In the genomic region with DNA sequence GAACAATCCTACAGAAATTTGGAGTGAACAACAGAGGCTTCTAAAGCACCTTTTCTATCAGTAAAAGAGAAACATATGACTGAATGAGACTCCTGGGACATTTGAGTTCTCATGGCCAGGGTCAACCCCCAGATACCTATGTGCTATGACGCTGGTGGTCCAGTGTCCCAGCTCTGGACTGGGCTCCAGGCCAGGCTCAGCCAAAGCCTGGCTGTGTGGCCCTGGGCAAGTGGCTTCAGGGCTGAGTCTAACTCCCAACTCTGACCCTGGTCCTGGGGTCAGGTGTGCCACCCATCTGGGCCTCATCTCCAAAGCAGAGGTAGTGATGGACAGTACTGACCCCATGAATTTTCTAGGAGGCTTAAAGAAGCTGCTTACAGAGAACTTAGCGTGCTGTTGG, we compare ENCODE assay signal across 28 cellular contexts.
"Had no signal": no experiment of that assay in that cellular context is flagged by ENCODE, and none has a peak within 500 bp of the region (broad histone marks: within the 10 kb centered on the region; RNA-seq: fewer than 3 reads in every experiment).

No MANE protein-coding gene starts in this region.

- H3K4me1 ChIP-seq: colonic mucosa, esophagus muscularis mucosa, esophagus squamous epithelium, foreskin keratinocyte, gastrocnemius medialis, gastroesophageal sphincter, heart left ventricle, heart right ventricle had no signal

- H3K4me3 Mint-ChIP-seq: dendritic cell treated with granulocyte-macrophage colony-stimulating factor and Interleukin-4, amounts not matched to agents 40 ng/mL and 50 ng/mL, for 4 days; effector memory CD8-positive, alpha-beta T cell; endodermal cell had no signal

- H3K27ac Mint-ChIP-seq: dendritic cell treated with granulocyte-macrophage colony-stimulating factor and Interleukin-4, amounts not matched to agents 40 ng/mL and 50 ng/mL, for 4 days; effector memory CD8-positive, alpha-beta T cell; endodermal cell had no signal

- H3K27me3 Mint-ChIP-seq: dendritic cell treated with granulocyte-macrophage colony-stimulating factor and Interleukin-4, amounts not matched to agents 40 ng/mL and 50 ng/mL, for 4 days had no signal

- H3K27me3 ChIP-seq: colonic mucosa had no signal

- H3K36me3 ChIP-seq: colonic mucosa, esophagus muscularis mucosa, esophagus squamous epithelium, gastrocnemius medialis, gastroesophageal sphincter, heart left ventricle, heart right ventricle had no signal

- FAIRE-seq: colon, endometrium, endothelial cell of umbilical vein, frontal cortex had no signal

- DNase-seq: colonic mucosa; cortex of kidney; dermis blood vessel endothelial cell; dorsolateral prefrontal cortex; effector CD4-positive, alpha-beta T cell; effector CD8-positive, alpha-beta T cell; effector memory CD4-positive, alpha-beta T cell; effector memory CD8-positive, alpha-beta T cell; endodermal cell; erythroblast; esophagus squamous epithelium; foreskin fibroblast; foreskin keratinocyte; foreskin melanocyte; gastrocnemius medialis; glutamatergic neuron; head of caudate nucleus; heart left ventricle; heart right ventricle had no signal

- H3K27ac ChIP-seq: colonic mucosa, coronary artery, dorsolateral prefrontal cortex, epithelial cell of prostate, esophagus muscularis mucosa, esophagus squamous epithelium, foreskin keratinocyte, gastrocnemius medialis, gastroesophageal sphincter, heart left ventricle, heart right ventricle had no signal

- H3K9me3 ChIP-seq: colonic mucosa, esophagus squamous epithelium, gastrocnemius medialis, heart left ventricle had no signal

- H3K4me3 ChIP-seq: colonic mucosa, coronary artery, dorsolateral prefrontal cortex, esophagus muscularis mucosa, esophagus squamous epithelium, gastrocnemius medialis, gastroesophageal sphincter, heart left ventricle, heart right ventricle had no signal

- H3K9me3 Mint-ChIP-seq: dendritic cell treated with granulocyte-macrophage colony-stimulating factor and Interleukin-4, amounts not matched to agents 40 ng/mL and 50 ng/mL, for 4 days; effector memory CD8-positive, alpha-beta T cell; endodermal cell had no signal
